In the genomic region with DNA sequence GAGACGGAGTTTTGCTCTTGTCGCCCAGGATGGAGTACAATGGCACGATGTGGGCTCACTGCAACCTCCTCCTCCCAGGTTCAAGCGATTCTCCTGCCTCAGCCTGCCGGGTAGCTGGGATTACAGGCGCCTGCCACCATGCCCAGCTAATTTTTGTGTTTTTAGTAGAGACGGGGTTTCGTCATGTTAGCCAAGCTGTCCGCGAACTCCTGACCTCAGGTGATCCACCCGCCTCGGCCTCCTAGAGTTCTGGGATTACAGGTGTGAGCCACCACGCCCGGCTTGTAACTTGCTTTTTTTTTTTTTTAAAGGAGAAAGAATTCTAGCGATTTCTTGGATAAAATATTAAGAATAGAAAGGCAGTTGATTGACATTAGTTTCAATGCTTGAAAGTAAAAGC, we compare ENCODE assay signal across 8 cellular contexts. TPM values are rescaled to one million over a fixed set of nuclear protein-coding genes. Genes with fewer than 3 reads are reported as not detected.
DNase-seq lines count a peak whose midpoint lies in the region; ATAC-seq, FAIRE-seq and TF ChIP-seq lines count a peak whose summit lies in the region.
"Not testable (repeated sequence)": the region's sequence is repeated elsewhere in the genome, so short reads cannot be mapped to it uniquely, and the experiment has no call there.

No MANE protein-coding gene starts in this region.

- not testable (repeated sequence) for H3K27ac Mint-ChIP-seq in activated naive CD8-positive, alpha-beta T cell treated with anti-CD3 and anti-CD28 coated beads, Interleukin-2, amount 10 ng/mL, durations not matched to agents 7 days and 5 days; neural progenitor cell
- H3K27ac Mint-ChIP-seq in endothelial cell (ENCODE audit: unreplicated experiment): peak overlapping the region; percentile 100

- not testable (repeated sequence) for TF ChIP-seq CTCF in C4-2B (conservative IDR thresholded peaks at IDR 0.05); HL-60 (IDR thresholded peaks at IDR 0.05; ENCODE audit: insufficient read depth, low read length); SK-N-SH (IDR thresholded peaks at IDR 0.05); endothelial cell (IDR thresholded peaks at IDR 0.05; ENCODE audit: unreplicated experiment); HepG2 (CRISPR knock-in tag; IDR thresholded peaks at IDR 0.05); neural progenitor cell (IDR thresholded peaks at IDR 0.05); stomach (IDR thresholded peaks at IDR 0.05)

- not testable (repeated sequence) for H3K27me3 ChIP-seq in HL-60 (ENCODE audit: insufficient read depth, poor library complexity, severe bottlenecking); SK-N-SH (ENCODE audit: insufficient read depth); stomach
- H3K27me3 ChIP-seq in HepG2 (ENCODE audit: control insufficient read depth in 1 of 2, insufficient read depth in 2 of 2, low read length in 2 of 2) (peaks cover 0 to 15% of the 10 kb centered on the region in 2 experiments; a peak in 1 of 5 replicates), neural progenitor cell (peaks cover 21% of the 10 kb centered on the region)

- H3K4me3 Mint-ChIP-seq in activated naive CD8-positive, alpha-beta T cell treated with anti-CD3 and anti-CD28 coated beads, Interleukin-2, amount 10 ng/mL, durations not matched to agents 7 days and 5 days: peak overlapping the region; percentile 92
- H3K4me3 Mint-ChIP-seq in endothelial cell (ENCODE audit: unreplicated experiment) (peak overlapping the region; percentile 91), neural progenitor cell (peak overlapping the region; percentile 87)

- WGBS in SK-N-SH (ENCODE audit: low lambda C conversion rate): 90% methylated on average over 15 of the region's 15 CpGs
- 19% methylated on average over 15 of the region's 15 CpGs for WGBS in HepG2 (ENCODE audit: low lambda C conversion rate)
- 56 to 67% (median 60%) methylated on average over 15 of the region's 15 CpGs for WGBS in stomach, 5 donors

- H3K36me3 Mint-ChIP-seq in activated naive CD8-positive, alpha-beta T cell treated with anti-CD3 and anti-CD28 coated beads, Interleukin-2, amount 10 ng/mL, durations not matched to agents 7 days and 5 days; endothelial cell (ENCODE audit: low read depth, unreplicated experiment); neural progenitor cell: not testable (repeated sequence)

- H3K9me3 Mint-ChIP-seq in activated naive CD8-positive, alpha-beta T cell treated with anti-CD3 and anti-CD28 coated beads, Interleukin-2, amount 10 ng/mL, durations not matched to agents 7 days and 5 days; endothelial cell (ENCODE audit: unreplicated experiment); neural progenitor cell: not testable (repeated sequence)

- peak overlapping the region; percentile 88; the same call in 1 of the 2 replicates for H2AFZ ChIP-seq in SK-N-SH (ENCODE audit: low read depth)
- H2AFZ ChIP-seq in HepG2 (ENCODE audit: low read length): peak overlapping the region; percentile 61
- H2AFZ ChIP-seq in neural progenitor cell (replicated peaks): peak overlapping the region; percentile 94

- FAIRE-seq in HepG2 (lab: Jason Lieb, UNC): not testable (repeated sequence)

- POLR2A ChIA-PET in SK-N-SH (lab: Yijun Ruan, JAX); activated naive CD8-positive, alpha-beta T cell treated with anti-CD3 and anti-CD28 coated beads, Interleukin-2, amount 10 ng/mL, durations not matched to agents 7 days and 5 days (lab: Charles Lee): not testable (repeated sequence)
- POLR2A ChIA-PET in HepG2 (lab: Yijun Ruan, JAX): interaction anchor here (1.6 kb wide), 1 partner anchor 177 kb away, joined by 6 read pairs; no protein-coding TSS in a partner anchor

- TSS peak; percentile 66 for BruUV-seq in HepG2 (replicated peaks; lab: Mats Ljungman, UMichigan)

- H3K9ac ChIP-seq in SK-N-SH; HepG2 (ENCODE audit: insufficient read depth, low read depth, low read length); neural progenitor cell: not testable (repeated sequence)

- not testable (repeated sequence) for H3K4me3 ChIP-seq in HL-60 (replicated peaks; ENCODE audit: insufficient read depth, low read length); SK-N-SH (ENCODE audit: low read depth in 2 of 2, low read length in 1 of 2)
- H3K4me3 ChIP-seq in HepG2 (replicated peaks in 1 of 3; ENCODE audit: insufficient read depth in 1 of 3, low read depth in 2 of 3, low read length in 3 of 3): peak overlapping the region in 2 of 3 experiments; percentile 78 to 83; a peak in 4 of 6 replicates
- peak overlapping the region; percentile 55 for H3K4me3 ChIP-seq in neural progenitor cell
- peak overlapping the region in 3 of 4 donors; percentile 62 to 68 (median 64) for H3K4me3 ChIP-seq in stomach

- not testable (repeated sequence) for H3K36me3 ChIP-seq in SK-N-SH (replicated peaks in 1 of 2; ENCODE audit: control insufficient read depth in 1 of 2, insufficient read depth in 2 of 2, low read length in 1 of 2); HepG2 (replicated peaks in 1 of 2; ENCODE audit: control insufficient read depth in 1 of 2, insufficient read depth in 2 of 2, low read length in 2 of 2); neural progenitor cell; stomach

- peak overlapping the region; percentile 83; the same call in 1 of the 2 replicates for H3K27ac ChIP-seq in C4-2B
- peak overlapping the region; percentile 80; the same call in 1 of the 2 replicates for H3K27ac ChIP-seq in HL-60 (replicated peaks)
- H3K27ac ChIP-seq in SK-N-SH (ENCODE audit: low read depth in 2 of 2, low read length in 1 of 2): 0 out of 4 replicates have a peak overlapping the region, but pooled peaks of 1 of the 2 experiments have one; percentile 53
- H3K27ac ChIP-seq in HepG2 (ENCODE audit: extremely low read length, insufficient read depth, low read length); neural progenitor cell: not testable (repeated sequence)
- H3K27ac ChIP-seq in stomach: peak overlapping the region in 2 of 5 donors; percentile 87 to 90

- CTCF ChIA-PET in SK-N-SH (lab: Yijun Ruan, JAX): interaction anchor here (0.7 to 2.0 kb wide), 3 partner anchors 13 to 133 kb away, joined by 4 read pairs; no protein-coding TSS in a partner anchor
- CTCF ChIA-PET in HepG2 (lab: Yijun Ruan, JAX; ENCODE audit: low intra/inter-chr PET ratio, low total read pairs): not testable (repeated sequence)

- H3K4me2 ChIP-seq in SK-N-SH: not testable (repeated sequence)
- H3K4me2 ChIP-seq in HepG2 (ENCODE audit: low read depth, low read length) (peak overlapping the region; percentile 97), neural progenitor cell (peak overlapping the region; percentile 84)

- not testable (repeated sequence) for H3K9me3 ChIP-seq in SK-N-SH; HepG2 (ENCODE audit: low read length); neural progenitor cell (ENCODE audit: low read depth); stomach

- H3K4me1 ChIP-seq in SK-N-SH (ENCODE audit: control insufficient read depth in 1 of 2, insufficient read depth in 2 of 2, low read depth in 1 of 2, low read length in 1 of 2) (peaks cover 10 to 13% of the 10 kb centered on the region in 2 experiments; a peak in 3 of 4 replicates), HepG2 (ENCODE audit: insufficient read depth, low read length) (peaks cover 25% of the 10 kb centered on the region), stomach (peaks cover 7 to 36% (median 25%) of the 10 kb centered on the region in 4 donors)
- not testable (repeated sequence) for H3K4me1 ChIP-seq in neural progenitor cell

- in situ Hi-C loops in HepG2 (cut with HindIII; ENCODE audit: extremely low pct_ligation_motif_present, low pct_unique_long_range_greater_than_20kb): not testable (repeated sequence)

- not testable (repeated sequence) for H3K27me3 Mint-ChIP-seq in activated naive CD8-positive, alpha-beta T cell treated with anti-CD3 and anti-CD28 coated beads, Interleukin-2, amount 10 ng/mL, durations not matched to agents 7 days and 5 days; endothelial cell (ENCODE audit: unreplicated experiment)
- H3K27me3 Mint-ChIP-seq in neural progenitor cell (ENCODE audit: insufficient read depth, low read depth): peaks cover 12% of the 10 kb centered on the region

- H4K20me1 ChIP-seq in SK-N-SH (ENCODE audit: insufficient read depth); HepG2 (ENCODE audit: insufficient read depth, low read length); neural progenitor cell (ENCODE audit: low read depth): not testable (repeated sequence)

- not testable (repeated sequence) for ATAC-seq in activated naive CD8-positive, alpha-beta T cell treated with anti-CD3 and anti-CD28 coated beads, Interleukin-2, amount 10 ng/mL, durations not matched to agents 7 days and 5 days (ENCODE audit: low read depth); HepG2

- not testable (repeated sequence) for H3K9me2 ChIP-seq in SK-N-SH

- not testable (repeated sequence) for TF ChIP-seq EP300 in SK-N-SH (IDR thresholded peaks at IDR 0.05; ENCODE audit: borderline replicate concordance in 1 of 2, low read depth in 1 of 2, low read length in 1 of 2); HepG2 (IDR thresholded peaks at IDR 0.05; ENCODE audit: low read depth in 2 of 2, low read length in 2 of 2); HepG2 (CRISPR knock-in tag; IDR thresholded peaks at IDR 0.05; ENCODE audit: borderline replicate concordance); stomach (IDR thresholded peaks at IDR 0.05)

- not testable (repeated sequence) for TF ChIP-seq RAD21 in SK-N-SH (IDR thresholded peaks at IDR 0.05; ENCODE audit: low read length); HepG2 (CRISPR knock-in tag; IDR thresholded peaks at IDR 0.05)

- not testable (repeated sequence) for DNase-seq in HL-60 (ENCODE audit: low read depth in 1 of 2, low spot score in 1 of 2); SK-N-SH; activated naive CD8-positive, alpha-beta T cell treated with anti-CD3 and anti-CD28 coated beads, Interleukin-2, amount 10 ng/mL, durations not matched to agents 7 days and 5 days; endothelial cell (ENCODE audit: low spot score); HepG2 (ENCODE audit: low spot score); neural progenitor cell (ENCODE audit: low spot score); stomach

- peaks cover 29% of the 10 kb centered on the region for H3K4me1 Mint-ChIP-seq in activated naive CD8-positive, alpha-beta T cell treated with anti-CD3 and anti-CD28 coated beads, Interleukin-2, amount 10 ng/mL, durations not matched to agents 7 days and 5 days
- H3K4me1 Mint-ChIP-seq in endothelial cell (ENCODE audit: unreplicated experiment) (peaks cover 19% of the 10 kb centered on the region), neural progenitor cell (peaks cover 18% of the 10 kb centered on the region)

- peaks cover 34% of the 10 kb centered on the region for H3K79me2 ChIP-seq in SK-N-SH (ENCODE audit: insufficient read depth)
- not testable (repeated sequence) for H3K79me2 ChIP-seq in HepG2 (ENCODE audit: insufficient read depth, low read length); neural progenitor cell (ENCODE audit: low read depth)

- intact Hi-C loops in HepG2 (cut with micrococcal nuclease; ENCODE audit: unreplicated experiment); stomach (cut with DNase I; ENCODE audit: low total_unique reads): not testable (repeated sequence)

- TF ChIP-seq POLR2A in HepG2 (IDR thresholded peaks at IDR 0.05; ENCODE audit: insufficient read depth in 1 of 2, low read depth in 2 of 2, low read length in 2 of 2); stomach (IDR thresholded peaks at IDR 0.05): not testable (repeated sequence)

- H3F3A ChIP-seq in SK-N-SH (replicated peaks; ENCODE audit: insufficient read depth): peaks cover 14% of the 10 kb centered on the region
- not testable (repeated sequence) for H3F3A ChIP-seq in neural progenitor cell (ENCODE audit: low read depth)

RNA-seq across cellular contexts. Expression of a gene that starts 1.1 kb away (rescaled TPM):
- 4.5 and 6.2 TPM in 2 replicates for polyA plus RNA-seq in SK-N-SH (2012; rRNA removed)
- 5.3 and 5.4 TPM in 2 replicates for polyA plus RNA-seq in SK-N-SH (2012; cell fraction: cytosol; rRNA removed)
- polyA plus RNA-seq in SK-N-SH (2012; cell fraction: nucleus; rRNA removed): 7.9 and 12.0 TPM in 2 replicates
- total RNA-seq in activated naive CD8-positive, alpha-beta T cell treated with anti-CD3 and anti-CD28 coated beads, Interleukin-2, amount 10 ng/mL, durations not matched to agents 7 days and 5 days: 10 to 100 TPM; 31.8 to 34.8 TPM
- total RNA-seq in endothelial cell (ENCODE audit: unreplicated experiment): 25.8 TPM
- 9.8 and 11.8 TPM in 2 replicates for total RNA-seq in HepG2 (2016; rRNA removed; fragmentation: Illumina TruSeq; extraction: Trizol)
- total RNA-seq in HepG2 (2016; cell fraction: cytosol; rRNA removed; fragmentation: Illumina TruSeq; extraction: Trizol; ENCODE audit: low read depth): 9.6 and 11.6 TPM in 2 replicates
- 9.2 and 11.5 TPM in 2 replicates for total RNA-seq in HepG2 (2016; cell fraction: insoluble cytoplasmic fraction; rRNA removed; fragmentation: Illumina TruSeq; extraction: Trizol)
- 3.1 and 3.4 TPM in 2 replicates for total RNA-seq in HepG2 (2016; cell fraction: membrane; rRNA removed; fragmentation: Illumina TruSeq; extraction: Trizol)
- total RNA-seq in HepG2 (2016; cell fraction: nucleus; rRNA removed; fragmentation: Illumina TruSeq; extraction: Trizol): 11.7 and 15.3 TPM in 2 replicates
- polyA plus RNA-seq in HepG2 (2011; rRNA removed): 4.8 and 5.1 TPM in 2 replicates
- 2.0 and 3.0 TPM in 2 replicates for polyA plus RNA-seq in HepG2 (2011; cell fraction: cytosol; rRNA removed)
- 7.4 and 10.0 TPM in 2 replicates for polyA plus RNA-seq in HepG2 (2011; cell fraction: nucleus; rRNA removed)
- 3.7 and 4.9 TPM in 2 replicates for polyA plus RNA-seq in HepG2 (2012)
- polyA plus RNA-seq in HepG2 (2016; cell fraction: cytosol; fragmentation: Illumina TruSeq; extraction: Trizol; ENCODE audit: low read depth): 0.33 and 0.57 TPM in 2 replicates
- 5.4 and 6.2 TPM in 2 replicates for polyA plus RNA-seq in HepG2 (2016; cell fraction: insoluble cytoplasmic fraction; fragmentation: Illumina TruSeq; extraction: Trizol; ENCODE audit: low read depth)
- polyA plus RNA-seq in HepG2 (2016; cell fraction: membrane; fragmentation: Illumina TruSeq; extraction: Trizol; ENCODE audit: low read depth): 0.66 and 0.81 TPM in 2 replicates
- 8.3 TPM in 2 replicates for polyA plus RNA-seq in HepG2 (2016; cell fraction: nucleus; fragmentation: Illumina TruSeq; extraction: Trizol; ENCODE audit: insufficient read depth, low read depth)
- polyA minus RNA-seq in HepG2 (2011; rRNA and poly(A)+ RNA removed; ENCODE audit: low replicate concordance): 38.4 and 115 TPM in 2 replicates
- 5.5 and 8.2 TPM in 2 replicates for polyA minus RNA-seq in HepG2 (2011; cell fraction: cytosol; rRNA and poly(A)+ RNA removed)
- 37.0 and 38.9 TPM in 2 replicates for polyA minus RNA-seq in HepG2 (2011; cell fraction: nucleus; rRNA and poly(A)+ RNA removed)
- 8.5 and 10.5 TPM in 2 replicates for total RNA-seq in neural progenitor cell (ENCODE audit: low replicate concordance)
- total RNA-seq in stomach: 10 to 100 TPM in 4 of 5 donors, 1 to 10 TPM in 1; 3.1 to 33.8 (median 19.9) TPM
- 1 to 10 TPM; 2.0 to 3.1 (median 2.9) TPM for polyA plus RNA-seq in stomach
